Comparison of ENCODE assay signal across 12 cellular contexts in genomic region chr19:34181111-34181864, GRCh38. TPM values are rescaled to one million over a fixed set of nuclear protein-coding genes. Genes with fewer than 3 reads are reported as not detected.
DNase-seq lines count a peak whose midpoint lies in the region; TF ChIP-seq lines count a peak whose summit lies in the region.
"Had no signal": no experiment of that assay in that cellular context is flagged by ENCODE, and none has a peak within 500 bp of the region (broad histone marks: within the 10 kb centered on the region; RNA-seq: fewer than 3 reads in every experiment).

No MANE protein-coding gene starts in this region.

- POLR2A ChIA-PET in activated CD4-positive, alpha-beta memory T cell treated with anti-CD3 and anti-CD28 coated beads for 36 hours (lab: Charles Lee): interaction anchor here (1.8 kb wide), 1 partner anchor 10 kb away, joined by 5 read pairs; no protein-coding TSS in a partner anchor
- POLR2A ChIA-PET in activated CD4-positive, alpha-beta memory T cell treated with anti-CD3 and anti-CD28 coated beads, Interleukin-2, amount 10 ng/mL, durations not matched to agents 7 days and 5 days (lab: Charles Lee): no interaction called here

- peaks cover 15% of the 10 kb centered on the region for H3K36me3 Mint-ChIP-seq in activated CD4-positive, alpha-beta memory T cell treated with anti-CD3 and anti-CD28 coated beads for 36 hours
- H3K36me3 Mint-ChIP-seq in activated CD4-positive, alpha-beta memory T cell treated with anti-CD3 and anti-CD28 coated beads, Interleukin-2, amount 10 ng/mL, durations not matched to agents 7 days and 5 days (ENCODE audit: low read depth): peaks cover 49% of the 10 kb centered on the region
- H3K36me3 Mint-ChIP-seq in chondrocyte (ENCODE audit: low read depth): peaks cover 3% of the 10 kb centered on the region

- peaks cover 83% of the 10 kb centered on the region for H3K4me1 Mint-ChIP-seq in activated CD4-positive, alpha-beta memory T cell treated with anti-CD3 and anti-CD28 coated beads for 36 hours (ENCODE audit: low read depth)
- H3K4me1 Mint-ChIP-seq in activated CD4-positive, alpha-beta memory T cell treated with anti-CD3 and anti-CD28 coated beads, Interleukin-2, amount 10 ng/mL, durations not matched to agents 7 days and 5 days: peaks cover 72% of the 10 kb centered on the region
- peaks cover 80% of the 10 kb centered on the region for H3K4me1 Mint-ChIP-seq in chondrocyte (ENCODE audit: low read depth)

- H3K4me2 ChIP-seq in parathyroid adenoma (ENCODE audit: low read length): peak overlapping the region; percentile 29

- H2AFZ ChIP-seq in parathyroid adenoma: no peak overlapping the region

- no peaks in the 10 kb centered on the region for H3K9me3 ChIP-seq in parathyroid adenoma (ENCODE audit: control insufficient read depth, low read length)
- H3K9me3 ChIP-seq: SJSA1, upper lobe of left lung had no signal

- peak overlapping the region; percentile 23 for H3K4me3 ChIP-seq in parathyroid adenoma (ENCODE audit: low read depth, low read length)
- H3K4me3 ChIP-seq: SJSA1, upper lobe of left lung had no signal

- H3K36me3 ChIP-seq in parathyroid adenoma (ENCODE audit: control insufficient read depth, insufficient read depth, low read length): no peaks in the 10 kb centered on the region

- peaks cover 77% of the 10 kb centered on the region for H3K79me2 ChIP-seq in parathyroid adenoma

- H3K27ac Mint-ChIP-seq in activated CD4-positive, alpha-beta memory T cell treated with anti-CD3 and anti-CD28 coated beads for 36 hours: peak overlapping the region; percentile 44
- no peak overlapping the region for H3K27ac Mint-ChIP-seq in activated CD4-positive, alpha-beta memory T cell treated with anti-CD3 and anti-CD28 coated beads, Interleukin-2, amount 10 ng/mL, durations not matched to agents 7 days and 5 days
- peak overlapping the region; percentile 50 for H3K27ac Mint-ChIP-seq in chondrocyte (ENCODE audit: unreplicated experiment)

- no peak overlapping the region for H3K9ac ChIP-seq in parathyroid adenoma

- intact Hi-C loops in activated CD4-positive, alpha-beta memory T cell treated with anti-CD3 and anti-CD28 coated beads for 36 hours (cut with micrococcal nuclease): no loop called here

- CTCF ChIA-PET in activated CD4-positive, alpha-beta memory T cell treated with anti-CD3 and anti-CD28 coated beads for 36 hours (lab: Charles Lee): no interaction called here
- CTCF ChIA-PET in activated CD4-positive, alpha-beta memory T cell treated with anti-CD3 and anti-CD28 coated beads, Interleukin-2, amount 10 ng/mL, durations not matched to agents 7 days and 5 days (lab: Charles Lee): interaction anchor here (1.4 kb wide), 1 partner anchor 10 kb away, joined by 3 read pairs; no protein-coding TSS in a partner anchor

- DNase-seq in activated CD4-positive, alpha-beta memory T cell treated with anti-CD3 and anti-CD28 coated beads for 36 hours: no peak
- DNase-seq in activated CD4-positive, alpha-beta memory T cell treated with anti-CD3 and anti-CD28 coated beads, Interleukin-2, amount 10 ng/mL, durations not matched to agents 7 days and 5 days: no peak
- peak; percentile 8 to 69 for DNase-seq in NOMO-1 (lab: John Stamatoyannopoulos, UW; ENCODE audit: unreplicated experiment in 2 of 2)
- no peak for DNase-seq in chondrocyte (ENCODE audit: low spot score)
- DNase-seq in SHP77 (lab: John Stamatoyannopoulos, UW): no peak
- no peak for DNase-seq in medulla oblongata (ENCODE audit: extremely low spot score)
- DNase-seq in DMS79 (lab: John Stamatoyannopoulos, UW): no peak
- DNase-seq: activated CD4-positive, alpha-beta T cell treated with anti-CD3 and anti-CD28 coated beads, Interleukin-2, amount 50 U/mL, for 48 hours; NCI-H510A treated with DMSO at 0.1 percent for 48 hours; upper lobe of left lung had no signal

- no peaks in the 10 kb centered on the region for H3K27me3 Mint-ChIP-seq in activated CD4-positive, alpha-beta memory T cell treated with anti-CD3 and anti-CD28 coated beads for 36 hours
- no peaks in the 10 kb centered on the region for H3K27me3 Mint-ChIP-seq in activated CD4-positive, alpha-beta memory T cell treated with anti-CD3 and anti-CD28 coated beads, Interleukin-2, amount 10 ng/mL, durations not matched to agents 7 days and 5 days
- no peaks in the 10 kb centered on the region for H3K27me3 Mint-ChIP-seq in chondrocyte (ENCODE audit: low read depth)

- no peak overlapping the region for H3K4me3 Mint-ChIP-seq in activated CD4-positive, alpha-beta memory T cell treated with anti-CD3 and anti-CD28 coated beads for 36 hours
- no peak overlapping the region for H3K4me3 Mint-ChIP-seq in activated CD4-positive, alpha-beta memory T cell treated with anti-CD3 and anti-CD28 coated beads, Interleukin-2, amount 10 ng/mL, durations not matched to agents 7 days and 5 days
- H3K4me3 Mint-ChIP-seq in chondrocyte (ENCODE audit: unreplicated experiment): no peak overlapping the region

- no peak overlapping the region for H3K27ac ChIP-seq in parathyroid adenoma
- H3K27ac ChIP-seq: SJSA1, upper lobe of left lung had no signal

- peaks cover 36% of the 10 kb centered on the region for H3K4me1 ChIP-seq in parathyroid adenoma

- TF ChIP-seq CTCF in chondrocyte (IDR thresholded peaks at IDR 0.05) (no peak), parathyroid adenoma (IDR thresholded peaks at IDR 0.05) (no peak)

- no peaks in the 10 kb centered on the region for H3K27me3 ChIP-seq in parathyroid adenoma (ENCODE audit: control insufficient read depth, insufficient read depth, low read length)
- H3K27me3 ChIP-seq: SJSA1, upper lobe of left lung had no signal

- H3K9me3 Mint-ChIP-seq in activated CD4-positive, alpha-beta memory T cell treated with anti-CD3 and anti-CD28 coated beads for 36 hours: no peaks in the 10 kb centered on the region
- H3K9me3 Mint-ChIP-seq in activated CD4-positive, alpha-beta memory T cell treated with anti-CD3 and anti-CD28 coated beads, Interleukin-2, amount 10 ng/mL, durations not matched to agents 7 days and 5 days: no peaks in the 10 kb centered on the region
- H3K9me3 Mint-ChIP-seq in chondrocyte (ENCODE audit: low read depth): no peaks in the 10 kb centered on the region

RNA-seq across cellular contexts. Expression of gene LSM14A, which starts 9.0 kb away (rescaled TPM):
- total RNA-seq in activated CD4-positive, alpha-beta memory T cell treated with anti-CD3 and anti-CD28 coated beads for 36 hours: 100 to 1,000 TPM in 1 of 2 experiments, 10 to 100 TPM in 1; 90.0 to 106 TPM
- total RNA-seq in activated CD4-positive, alpha-beta memory T cell treated with anti-CD3 and anti-CD28 coated beads, Interleukin-2, amount 10 ng/mL, durations not matched to agents 7 days and 5 days: 100 to 1,000 TPM; 120 to 129 TPM
- total RNA-seq in chondrocyte: 79.1 to 89.4 TPM (median 83.7 TPM) in 3 replicates

Comparison
In these comparisons a context has a peak if more than half of its experiments do, and no peak if none do; other contexts are left out.
1. DNase-seq: peak in NOMO-1 (2 of 2); none in activated CD4-positive, alpha-beta memory T cell treated with anti-CD3 and anti-CD28 coated beads for 36 hours (single experiment), activated CD4-positive, alpha-beta memory T cell treated with anti-CD3 and anti-CD28 coated beads, Interleukin-2, amount 10 ng/mL, durations not matched to agents 7 days and 5 days (single experiment), chondrocyte (single experiment), SHP77 (0 of 2), medulla oblongata (single experiment) and DMS79 (single experiment).